Comparison of ENCODE assay signal across 25 cellular contexts in the genomic region with DNA sequence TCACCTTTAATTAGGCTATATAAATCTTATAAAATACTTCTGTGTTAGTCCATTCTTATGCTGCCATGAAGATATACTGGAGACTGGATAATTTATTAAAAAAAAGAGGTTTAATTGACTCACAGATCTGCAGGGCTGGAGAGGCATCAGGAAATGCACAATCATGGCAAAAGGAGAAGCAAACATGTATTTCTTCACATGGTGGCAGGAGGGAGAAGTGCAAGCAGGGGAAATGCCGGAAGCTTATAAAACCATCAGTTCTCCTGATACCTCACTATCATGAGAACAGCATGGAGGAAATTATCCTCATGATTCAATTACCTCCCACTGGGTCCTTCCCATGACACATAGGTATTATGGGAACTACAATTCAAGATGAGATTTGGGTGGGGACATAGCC.
"Had no signal": no experiment of that assay in that cellular context is flagged by ENCODE, and none has a peak within 500 bp of the region (broad histone marks: within the 10 kb centered on the region; RNA-seq: fewer than 3 reads in every experiment).

No MANE protein-coding gene starts in this region.

- H3K9me3 Mint-ChIP-seq: activated naive CD8-positive, alpha-beta T cell treated with anti-CD3 and anti-CD28 coated beads, Interleukin-2, amount 10 ng/mL, durations not matched to agents 7 days and 5 days had no signal

- H3K27me3 Mint-ChIP-seq: activated CD8-positive, alpha-beta T cell treated with anti-CD3 and anti-CD28 coated beads for 36 hours; activated naive CD8-positive, alpha-beta T cell treated with anti-CD3 and anti-CD28 coated beads, Interleukin-2, amount 10 ng/mL, durations not matched to agents 7 days and 5 days had no signal

- H3K27me3 ChIP-seq: adrenal gland, breast epithelium, MG63, Peyer's patch, SJCRH30 had no signal

- H3K4me1 Mint-ChIP-seq: activated naive CD8-positive, alpha-beta T cell treated with anti-CD3 and anti-CD28 coated beads, Interleukin-2, amount 10 ng/mL, durations not matched to agents 7 days and 5 days had no signal

- H3K36me3 Mint-ChIP-seq: activated naive CD8-positive, alpha-beta T cell treated with anti-CD3 and anti-CD28 coated beads, Interleukin-2, amount 10 ng/mL, durations not matched to agents 7 days and 5 days had no signal

- H3K4me3 ChIP-seq: adrenal gland, breast epithelium, MG63, Peyer's patch, SJCRH30 had no signal

- H3K27ac ChIP-seq: adrenal gland, breast epithelium, Peyer's patch, RWPE1, SJCRH30, WERI-Rb-1 had no signal

- H3K4me3 Mint-ChIP-seq: activated CD8-positive, alpha-beta T cell treated with anti-CD3 and anti-CD28 coated beads for 36 hours; activated naive CD8-positive, alpha-beta T cell treated with anti-CD3 and anti-CD28 coated beads, Interleukin-2, amount 10 ng/mL, durations not matched to agents 7 days and 5 days had no signal

- DNase-seq: activated CD4-positive, alpha-beta T cell treated with anti-CD3 and anti-CD28 coated beads for 4 hours; activated CD8-positive, alpha-beta memory T cell treated with anti-CD3 and anti-CD28 coated beads, Interleukin-2, amount 50 U/mL, for 4 hours; activated CD8-positive, alpha-beta T cell treated with anti-CD3 and anti-CD28 coated beads for 36 hours; activated naive CD4-positive, alpha-beta T cell treated with anti-CD3 and anti-CD28 coated beads, Interleukin-2, amount 50 U/mL, for 16 hours; activated naive CD8-positive, alpha-beta T cell treated with anti-CD3 and anti-CD28 coated beads, Interleukin-2, amount 10 ng/mL, durations not matched to agents 7 days and 5 days; activated T-cell treated with anti-CD3 and anti-CD28 coated beads, Interleukin-2, amount 50 U/mL, for 1 hour; adrenal gland; anterior cingulate cortex; central memory CD4-positive, alpha-beta T cell; MG63; NCI-H1092; NCI-H1417; NCI-H1930; NCI-H345; NCI-H510A; NCI-H774; NK-92 treated with Interleukin-12 subunit alpha and Interleukin-12 subunit beta, amount 100 ng/mL, for 24 hours; Peyer's patch; Right ventricle myocardium superior; SJCRH30; SK-N-SH; T-helper 1 cell; WERI-Rb-1 had no signal

- H3K27ac Mint-ChIP-seq: activated CD8-positive, alpha-beta T cell treated with anti-CD3 and anti-CD28 coated beads for 36 hours; activated naive CD8-positive, alpha-beta T cell treated with anti-CD3 and anti-CD28 coated beads, Interleukin-2, amount 10 ng/mL, durations not matched to agents 7 days and 5 days had no signal
